Comparison of ENCODE assay signal across 25 cellular contexts in the genomic region with DNA sequence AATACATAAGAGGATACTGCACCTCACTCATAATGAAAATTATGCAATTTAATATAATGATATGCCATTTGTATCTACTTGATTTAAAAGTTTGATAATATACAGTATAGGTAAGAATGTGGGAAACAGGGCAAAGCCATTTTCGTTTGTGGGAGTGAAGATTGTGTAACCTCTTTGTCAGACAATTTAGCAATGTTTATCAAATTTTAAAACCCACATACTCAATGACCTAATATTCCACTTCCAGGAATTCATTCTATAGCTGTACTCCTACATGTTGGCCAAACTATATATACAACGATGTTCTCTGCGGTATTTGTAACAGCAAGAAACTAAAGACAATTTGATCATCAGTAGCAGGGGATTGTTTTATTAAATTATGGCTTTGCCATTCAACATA. TPM values are rescaled to one million over a fixed set of nuclear protein-coding genes. Genes with fewer than 3 reads are reported as not detected.
A peak's percentile ranks its signal among the peaks of the same experiment; 100 is the strongest.
DNase-seq lines count a peak whose midpoint lies in the region; ATAC-seq and TF ChIP-seq lines count a peak whose summit lies in the region.
"Had no signal": no experiment of that assay in that cellular context is flagged by ENCODE, and none has a peak within 500 bp of the region (broad histone marks: within the 10 kb centered on the region; RNA-seq: fewer than 3 reads in every experiment).

No MANE protein-coding gene starts in this region.

- no CpG with 5 or more reads among the region's 3 CpGs for WGBS in neuronal stem cell (ENCODE audit: extremely low coverage in 2 of 2, insufficient read length in 2 of 2, insufficient replicate concordance in 1 of 2), 2 donors

- DNase-seq in NOMO-1 treated with DMSO at 0.1 percent for 48 hours (lab: John Stamatoyannopoulos, UW; ENCODE audit: unreplicated experiment) (peak; percentile 46), NOMO-1 treated with dmso at 0.1 percent for 144 hours (lab: John Stamatoyannopoulos, UW; ENCODE audit: unreplicated experiment) (no peak), OCI-M1 (lab: John Stamatoyannopoulos, UW) (peak; percentile 90), choroid plexus epithelial cell (ENCODE audit: low read depth) (peak; percentile 53), skeletal muscle cell (ENCODE audit: low read depth) (peak; percentile 39), neuronal stem cell (ENCODE audit: low spot score) (no peak)
- DNase-seq: activated B cell treated with CpG ODN at 0.5 μM for 24 hours; DMS53; foreskin melanocyte; GDM1; left ventricle myocardium superior; midbrain; naive thymus-derived CD8-positive, alpha-beta T cell; NCI-H1417; NCI-H2107; retina; stimulated activated CD4-positive, alpha-beta T cell treated with anti-CD3 and anti-CD28 coated beads, Interleukin-4, amount 100 ng/mL, for 1 hour had no signal

- no peak overlapping the region for H3K4me2 ChIP-seq in neuronal stem cell (ENCODE audit: insufficient read depth, low read length, poor library complexity, severe bottlenecking)
- H3K4me2 ChIP-seq: hepatocyte had no signal

- no peak overlapping the region for H2BK15ac ChIP-seq in neuronal stem cell (ENCODE audit: low read length)

- no peak overlapping the region for H2BK120ac ChIP-seq in neuronal stem cell (ENCODE audit: low read depth, low read length)

- H2AK5ac ChIP-seq in neuronal stem cell (ENCODE audit: low read depth, low read length) = no peak overlapping the region

- H4K91ac ChIP-seq in neuronal stem cell (ENCODE audit: low read depth, low read length, poor library complexity) = no peak overlapping the region

- no peak overlapping the region for H3K4ac ChIP-seq in neuronal stem cell (ENCODE audit: low read length)

- no peak overlapping the region for H3K27ac ChIP-seq in neuronal stem cell (replicated peaks; ENCODE audit: low read length)
- H3K27ac ChIP-seq: 22Rv1, dorsolateral prefrontal cortex, hepatocyte had no signal

- H3K14ac ChIP-seq in neuronal stem cell (ENCODE audit: low read length) = no peak overlapping the region

- no peak overlapping the region for H3K18ac ChIP-seq in neuronal stem cell (ENCODE audit: low read length)

- ATAC-seq in GM21381 (IDR thresholded peaks at IDR 0.05; ENCODE audit: unreplicated experiment) = no peak
- ATAC-seq in HG03095 (IDR thresholded peaks at IDR 0.05; ENCODE audit: unreplicated experiment) = no peak
- ATAC-seq: activated naive CD4-positive, alpha-beta T cell treated with anti-CD3 and anti-CD28 coated beads, Interleukin-2, amount 50 U/mL, for 72 hours; activated T-helper 17 cell treated with anti-CD3 and anti-CD28 coated beads, Interleukin-2, amount 50 U/mL, for 72 hours; left ventricle myocardium superior; naive thymus-derived CD8-positive, alpha-beta T cell; stimulated activated memory B cell treated with anti-CD40 and anti-IgM and Interleukin-4, amounts not matched to agents 10 μg/mL and 1 μg/mL and 100 μg/mL, for 72 hours had no signal

- H4K8ac ChIP-seq in neuronal stem cell (ENCODE audit: low read depth, low read length) = no peak overlapping the region

- H3K4me3 ChIP-seq in choroid plexus epithelial cell (ENCODE audit: low read depth, low read length) = no peak overlapping the region
- H3K4me3 ChIP-seq in skeletal muscle cell (ENCODE audit: low read depth, low read length) = no peak overlapping the region
- H3K4me3 ChIP-seq in neuronal stem cell (ENCODE audit: low read length in 2 of 2) = no peak overlapping the region
- H3K4me3 ChIP-seq: dorsolateral prefrontal cortex, hepatocyte had no signal

- TF ChIP-seq CTCF in choroid plexus epithelial cell (conservative IDR thresholded peaks at IDR 0.05; ENCODE audit: low read depth, low read length) = no peak

- peaks cover 0 to 6% of the 10 kb centered on the region in 2 donors for H3K9me3 ChIP-seq in neuronal stem cell (replicated peaks in 1 of 2; ENCODE audit: control insufficient read depth in 2 of 2, insufficient read depth in 1 of 2, low read depth in 1 of 2, low read length in 2 of 2)

- H2BK12ac ChIP-seq in neuronal stem cell (ENCODE audit: low read length) = no peak overlapping the region

- no peaks in the 10 kb centered on the region for H3K79me1 ChIP-seq in neuronal stem cell (ENCODE audit: low read depth, low read length)

- no peak overlapping the region for H2BK5ac ChIP-seq in neuronal stem cell (ENCODE audit: low read length)

- no peak overlapping the region for H2AFZ ChIP-seq in neuronal stem cell (ENCODE audit: low read length)
- H2AFZ ChIP-seq: hepatocyte had no signal

- no peaks in the 10 kb centered on the region for H3K27me3 ChIP-seq in neuronal stem cell (ENCODE audit: control insufficient read depth in 3 of 3, insufficient read depth in 3 of 3, low read depth in 1 of 3, low read length in 3 of 3)
- H3K27me3 ChIP-seq: dorsolateral prefrontal cortex, hepatocyte had no signal

- no peaks in the 10 kb centered on the region for H3K36me3 ChIP-seq in neuronal stem cell (replicated peaks in 1 of 2; ENCODE audit: control insufficient read depth in 2 of 2, insufficient read depth in 2 of 2, low read length in 2 of 2)

- H3K23ac ChIP-seq in neuronal stem cell (ENCODE audit: low read depth, low read length, poor library complexity) = no peak overlapping the region

- no peak overlapping the region for H3K9ac ChIP-seq in neuronal stem cell (ENCODE audit: low read depth, low read length, poor library complexity)

- no peaks in the 10 kb centered on the region for H3K4me1 ChIP-seq in neuronal stem cell (ENCODE audit: control insufficient read depth in 2 of 2, insufficient read depth in 1 of 2, low read depth in 1 of 2, low read length in 2 of 2)

RNA-seq across cellular contexts. Expression of a gene that starts 17.8 kb away (rescaled TPM):
- polyA plus RNA-seq in neuronal stem cell (2013, experiment 1 of 2) = 30.2 TPM
- 30.5 TPM for polyA plus RNA-seq in neuronal stem cell (2013, experiment 2 of 2)

RNA-seq across cellular contexts. Expression of a gene that starts 30.4 kb away (rescaled TPM):
- 1.7 TPM for polyA plus RNA-seq in neuronal stem cell (2013, experiment 1 of 2)
- 2.0 TPM for polyA plus RNA-seq in neuronal stem cell (2013, experiment 2 of 2)

Comparison
In these comparisons a context has a peak if more than half of its experiments do, and no peak if none do; other contexts are left out.
1. DNase-seq: peak in NOMO-1 treated with DMSO at 0.1 percent for 48 hours (single experiment), OCI-M1 (single experiment), choroid plexus epithelial cell (single experiment) and skeletal muscle cell (single experiment); none in NOMO-1 treated with dmso at 0.1 percent for 144 hours (single experiment) and neuronal stem cell (single experiment).